ENCODE assay signal across 10 cellular contexts in genomic region chr13:110396913-110397379, GRCh38.
DNase-seq lines count a peak whose midpoint lies in the region; TF ChIP-seq lines count a peak whose summit lies in the region.
"Had no signal": no experiment of that assay in that cellular context is flagged by ENCODE, and none has a peak within 500 bp of the region (broad histone marks: within the 10 kb centered on the region; RNA-seq: fewer than 3 reads in every experiment).

No MANE protein-coding gene starts in this region.

- intact Hi-C loops in transverse colon (cut with DNase I; ENCODE audit: low total_unique reads): loop anchor here (2.0 to 5.0 kb wide), 2 partner anchors 16 to 45 kb away; no protein-coding TSS in a partner anchor

- peak overlapping the region; percentile 27 for H3K4me3 ChIP-seq in MG63
- H3K4me3 ChIP-seq in transverse colon: no peak overlapping the region

- no peak overlapping the region for H3K4me3 Mint-ChIP-seq in activated naive CD4-positive, alpha-beta T cell treated with anti-CD3 and anti-CD28 coated beads, Interleukin-2, amount 10 ng/mL, durations not matched to agents 7 days and 5 days
- H3K4me3 Mint-ChIP-seq: memory B cell; stimulated activated naive CD8-positive, alpha-beta T cell treated with anti-CD3 and anti-CD28 coated beads, Interleukin-15, Interleukin-2, amounts not matched to agents 100 ng/mL and 50 ng/mL, for 24 hours had no signal

- H3K27ac ChIP-seq in transverse colon: peak overlapping the region; percentile 77 to 94 (median 88)

- CTCF ChIA-PET in activated naive CD4-positive, alpha-beta T cell treated with anti-CD3 and anti-CD28 coated beads, Interleukin-2, amount 10 ng/mL, durations not matched to agents 7 days and 5 days (lab: Charles Lee): no interaction called here

- H3K4me1 Mint-ChIP-seq in activated naive CD4-positive, alpha-beta T cell treated with anti-CD3 and anti-CD28 coated beads, Interleukin-2, amount 10 ng/mL, durations not matched to agents 7 days and 5 days: no peaks in the 10 kb centered on the region
- H3K4me1 Mint-ChIP-seq: memory B cell had no signal

- no peak overlapping the region for H3K27ac Mint-ChIP-seq in activated naive CD4-positive, alpha-beta T cell treated with anti-CD3 and anti-CD28 coated beads, Interleukin-2, amount 10 ng/mL, durations not matched to agents 7 days and 5 days
- H3K27ac Mint-ChIP-seq: memory B cell; stimulated activated naive CD8-positive, alpha-beta T cell treated with anti-CD3 and anti-CD28 coated beads, Interleukin-15, Interleukin-2, amounts not matched to agents 100 ng/mL and 50 ng/mL, for 24 hours had no signal

- H3K27me3 ChIP-seq in MG63: no peaks in the 10 kb centered on the region
- no peaks in the 10 kb centered on the region for H3K27me3 ChIP-seq in transverse colon

- TF ChIP-seq POLR2A in transverse colon (IDR thresholded peaks at IDR 0.05): no peak

- H3K4me1 ChIP-seq in transverse colon: peaks cover 8 to 40% (median 14%) of the 10 kb centered on the region in 4 donors

- peak; percentile 82 for TF ChIP-seq EP300 in transverse colon (IDR thresholded peaks at IDR 0.05; ENCODE audit: low read depth)

- H3K9me3 ChIP-seq in MG63 (0 out of 2 replicates have a peak, but pooled peaks cover under 1% of the 10 kb centered on the region), transverse colon (no peaks in the 10 kb centered on the region)

- no peak for TF ChIP-seq CTCF in transverse colon (IDR thresholded peaks at IDR 0.05)

- peaks cover 57% of the 10 kb centered on the region for H3K27me3 Mint-ChIP-seq in activated naive CD4-positive, alpha-beta T cell treated with anti-CD3 and anti-CD28 coated beads, Interleukin-2, amount 10 ng/mL, durations not matched to agents 7 days and 5 days

- in situ Hi-C loops in transverse colon (cut with MboI; ENCODE audit: low pct_ligation_motif_present in 1 of 4, low pct_unique_long_range_greater_than_20kb in 1 of 4, low sequenced_read_pairs in 3 of 4): no loop called here

- H3K36me3 Mint-ChIP-seq in activated naive CD4-positive, alpha-beta T cell treated with anti-CD3 and anti-CD28 coated beads, Interleukin-2, amount 10 ng/mL, durations not matched to agents 7 days and 5 days: no peaks in the 10 kb centered on the region
- H3K36me3 Mint-ChIP-seq: memory B cell had no signal

- no peaks in the 10 kb centered on the region for H3K36me3 ChIP-seq in MG63
- H3K36me3 ChIP-seq in transverse colon: no peaks in the 10 kb centered on the region

- DNase-seq in MG63: peak; percentile 97
- DNase-seq in epidermal melanocyte (ENCODE audit: insufficient read length, low spot score): peak; percentile 72
- DNase-seq in mucosa of gallbladder (ENCODE audit: low spot score): peak; percentile 88
- peak; percentile 77 for DNase-seq in transverse colon
- DNase-seq in NCI-H1092 treated with DMSO at 0.1 percent for 48 hours (lab: John Stamatoyannopoulos, UW): no peak
- DNase-seq in GDM1 (lab: John Stamatoyannopoulos, UW): no peak
- no peak for DNase-seq in NCI-H510A (lab: John Stamatoyannopoulos, UW)
- DNase-seq in activated naive CD4-positive, alpha-beta T cell treated with anti-CD3 and anti-CD28 coated beads, Interleukin-2, amount 10 ng/mL, durations not matched to agents 7 days and 5 days: no peak

- no peaks in the 10 kb centered on the region for H3K9me3 Mint-ChIP-seq in activated naive CD4-positive, alpha-beta T cell treated with anti-CD3 and anti-CD28 coated beads, Interleukin-2, amount 10 ng/mL, durations not matched to agents 7 days and 5 days
- H3K9me3 Mint-ChIP-seq: memory B cell; stimulated activated naive CD8-positive, alpha-beta T cell treated with anti-CD3 and anti-CD28 coated beads, Interleukin-15, Interleukin-2, amounts not matched to agents 100 ng/mL and 50 ng/mL, for 24 hours had no signal

- WGBS in transverse colon (ENCODE audit: low coverage in 1 of 2), 2 donors: 56 to 86% methylated on average over 1 to 11 of the region's 11 CpGs

Comparison
In these comparisons a context has a peak if more than half of its experiments do, and no peak if none do; other contexts are left out.
1. DNase-seq: peak in MG63 (single experiment), epidermal melanocyte (single experiment), mucosa of gallbladder (single experiment) and transverse colon (single experiment); none in NCI-H1092 treated with DMSO at 0.1 percent for 48 hours (single experiment), GDM1 (single experiment), NCI-H510A (single experiment) and activated naive CD4-positive, alpha-beta T cell treated with anti-CD3 and anti-CD28 coated beads, Interleukin-2, amount 10 ng/mL, durations not matched to agents 7 days and 5 days (single experiment).